22 cellular contexts compared by ENCODE assay signal in the genomic region with DNA sequence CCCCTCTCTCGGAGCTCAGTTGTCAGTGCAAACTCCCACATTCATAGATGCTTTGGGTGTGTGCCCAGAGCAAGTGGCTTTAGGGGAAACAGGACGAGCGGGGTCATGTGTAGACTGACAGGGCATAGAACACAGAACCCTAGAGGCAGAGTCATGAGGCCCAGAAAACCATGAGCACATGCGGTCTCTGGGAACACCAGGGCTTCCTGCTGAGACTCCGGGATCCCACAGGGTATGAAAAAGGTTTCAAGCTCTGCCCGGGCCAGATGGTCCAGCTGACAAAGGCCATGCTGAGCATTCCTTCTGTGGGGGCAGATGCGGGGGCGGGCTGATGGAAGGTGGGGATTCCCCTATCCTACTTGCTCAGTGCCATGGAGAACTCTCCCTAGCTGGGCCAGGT. TPM values are rescaled to one million over a fixed set of nuclear protein-coding genes. Genes with fewer than 3 reads are reported as not detected.
A peak's percentile ranks its signal among the peaks of the same experiment; 100 is the strongest.
DNase-seq lines count a peak whose midpoint lies in the region; ATAC-seq and TF ChIP-seq lines count a peak whose summit lies in the region.
"Had no signal": no experiment of that assay in that cellular context is flagged by ENCODE, and none has a peak within 500 bp of the region (broad histone marks: within the 10 kb centered on the region; RNA-seq: fewer than 3 reads in every experiment).

No MANE protein-coding gene starts in this region.

- H2AFZ ChIP-seq in neural progenitor cell (replicated peaks), result no peak overlapping the region

- H3K9ac ChIP-seq in neural progenitor cell, result no peak overlapping the region

- H3K4me3 ChIP-seq in choroid plexus epithelial cell (ENCODE audit: low read depth, low read length) (no peak overlapping the region), neural progenitor cell (no peak overlapping the region)
- H3K4me3 ChIP-seq: esophagus squamous epithelium, HAP-1 had no signal

- H3K4me3 Mint-ChIP-seq in neural progenitor cell, result no peak overlapping the region
- no peak overlapping the region for H3K4me3 Mint-ChIP-seq in activated naive CD8-positive, alpha-beta T cell treated with anti-CD3 and anti-CD28 coated beads for 36 hours
- H3K4me3 Mint-ChIP-seq: activated naive CD4-positive, alpha-beta T cell treated with anti-CD3 and anti-CD28 coated beads, Interleukin-2, amount 50 U/mL, for 24 hours; activated T-cell treated with anti-CD3 and anti-CD28 coated beads, Interleukin-2, amount 50 U/mL, for 72 hours; effector memory CD8-positive, alpha-beta T cell; memory B cell; naive B cell had no signal

- H3K9me3 ChIP-seq in neural progenitor cell (ENCODE audit: low read depth), result no peaks in the 10 kb centered on the region
- H3K9me3 ChIP-seq: esophagus squamous epithelium, HAP-1 had no signal

- no peak overlapping the region for H3K4me2 ChIP-seq in neural progenitor cell

- peaks cover 21% of the 10 kb centered on the region for H3K4me1 Mint-ChIP-seq in neural progenitor cell
- no peaks in the 10 kb centered on the region for H3K4me1 Mint-ChIP-seq in activated naive CD8-positive, alpha-beta T cell treated with anti-CD3 and anti-CD28 coated beads for 36 hours
- H3K4me1 Mint-ChIP-seq: activated naive CD4-positive, alpha-beta T cell treated with anti-CD3 and anti-CD28 coated beads, Interleukin-2, amount 50 U/mL, for 24 hours; memory B cell; naive B cell had no signal

- peaks cover 3% of the 10 kb centered on the region for H3K27me3 Mint-ChIP-seq in neural progenitor cell (ENCODE audit: insufficient read depth, low read depth)
- no peaks in the 10 kb centered on the region for H3K27me3 Mint-ChIP-seq in activated naive CD8-positive, alpha-beta T cell treated with anti-CD3 and anti-CD28 coated beads for 36 hours
- H3K27me3 Mint-ChIP-seq: activated naive CD4-positive, alpha-beta T cell treated with anti-CD3 and anti-CD28 coated beads, Interleukin-2, amount 50 U/mL, for 24 hours; effector memory CD8-positive, alpha-beta T cell; memory B cell; naive B cell had no signal

- H3K27ac ChIP-seq in neural progenitor cell, result no peak overlapping the region
- H3K27ac ChIP-seq: C4-2B, esophagus squamous epithelium had no signal

- H3K79me2 ChIP-seq in neural progenitor cell (ENCODE audit: low read depth), result no peaks in the 10 kb centered on the region

- no peaks in the 10 kb centered on the region for H4K20me1 ChIP-seq in neural progenitor cell (ENCODE audit: low read depth)

- peaks cover 12% of the 10 kb centered on the region for H3K4me1 ChIP-seq in neural progenitor cell
- H3K4me1 ChIP-seq: HAP-1 had no signal

- TF ChIP-seq CTCF in choroid plexus epithelial cell (conservative IDR thresholded peaks at IDR 0.05; ENCODE audit: low read depth, low read length), result no peak
- TF ChIP-seq CTCF in neural progenitor cell (IDR thresholded peaks at IDR 0.05), result no peak

- H3K9me3 Mint-ChIP-seq in neural progenitor cell, result no peaks in the 10 kb centered on the region
- no peaks in the 10 kb centered on the region for H3K9me3 Mint-ChIP-seq in activated naive CD8-positive, alpha-beta T cell treated with anti-CD3 and anti-CD28 coated beads for 36 hours
- H3K9me3 Mint-ChIP-seq: activated naive CD4-positive, alpha-beta T cell treated with anti-CD3 and anti-CD28 coated beads, Interleukin-2, amount 50 U/mL, for 24 hours; activated T-cell treated with anti-CD3 and anti-CD28 coated beads, Interleukin-2, amount 50 U/mL, for 72 hours; effector memory CD8-positive, alpha-beta T cell had no signal

- peaks cover 14% of the 10 kb centered on the region for H3K36me3 Mint-ChIP-seq in neural progenitor cell
- H3K36me3 Mint-ChIP-seq in activated naive CD8-positive, alpha-beta T cell treated with anti-CD3 and anti-CD28 coated beads for 36 hours, result peaks cover 40% of the 10 kb centered on the region

- H3F3A ChIP-seq in neural progenitor cell (ENCODE audit: low read depth), result no peaks in the 10 kb centered on the region

- no peak for ATAC-seq in HG03520 (IDR thresholded peaks at IDR 0.05; ENCODE audit: unreplicated experiment)
- ATAC-seq: activated T-cell treated with anti-CD3 and anti-CD28 coated beads, Interleukin-2, amount 50 U/mL, for 72 hours; effector memory CD8-positive, alpha-beta T cell; right cardiac atrium had no signal

- DNase-seq in Daoy (ENCODE audit: low read depth) (peak; percentile 44), NCI-H1694 treated with DMSO at 0.1 percent for 48 hours (lab: John Stamatoyannopoulos, UW) (peak; percentile 36), choroid plexus epithelial cell (ENCODE audit: low read depth) (peak; percentile 50), neural progenitor cell (ENCODE audit: low spot score) (peak; percentile 45)
- no peak for DNase-seq in activated naive CD8-positive, alpha-beta T cell treated with anti-CD3 and anti-CD28 coated beads for 36 hours
- DNase-seq in activated CD4-positive, CD25-positive, alpha-beta regulatory T cell treated with anti-CD3 and anti-CD28 coated beads, Interleukin-2, amount 50 U/mL, for 72 hours, result no peak
- DNase-seq: activated T-cell treated with anti-CD3 and anti-CD28 coated beads, Interleukin-2, amount 50 U/mL, for 72 hours; Calu3; effector memory CD8-positive, alpha-beta T cell; esophagus squamous epithelium; naive B cell; NCI-H1105; NCI-H774; OCI-M1; right cardiac atrium; Right ventricle myocardium superior; substantia nigra had no signal

- H3K27me3 ChIP-seq in neural progenitor cell, result no peaks in the 10 kb centered on the region
- H3K27me3 ChIP-seq: esophagus squamous epithelium had no signal

- no peaks in the 10 kb centered on the region for H3K36me3 ChIP-seq in neural progenitor cell
- H3K36me3 ChIP-seq: HAP-1 had no signal

- no peak overlapping the region for H3K27ac Mint-ChIP-seq in neural progenitor cell
- no peak overlapping the region for H3K27ac Mint-ChIP-seq in activated naive CD8-positive, alpha-beta T cell treated with anti-CD3 and anti-CD28 coated beads for 36 hours
- H3K27ac Mint-ChIP-seq: activated T-cell treated with anti-CD3 and anti-CD28 coated beads, Interleukin-2, amount 50 U/mL, for 72 hours; effector memory CD8-positive, alpha-beta T cell; memory B cell had no signal

RNA-seq across cellular contexts. Expression of a gene that starts 44.8 kb away (rescaled TPM):
- 0.27 and 0.46 TPM in 2 replicates for total RNA-seq in Daoy (2014; rRNA removed; shearing (Covaris generic))
- total RNA-seq in neural progenitor cell (ENCODE audit: low replicate concordance), result 0.12 TPM in 1 of 2 replicates, not detected in the other
- not detected for total RNA-seq in activated naive CD8-positive, alpha-beta T cell treated with anti-CD3 and anti-CD28 coated beads for 36 hours
- total RNA-seq: activated T-cell treated with anti-CD3 and anti-CD28 coated beads, Interleukin-2, amount 50 U/mL, for 72 hours; esophagus squamous epithelium had no signal

Comparison
In these comparisons a context has a peak if more than half of its experiments do, and no peak if none do; other contexts are left out.
1. DNase-seq: peak in Daoy (single experiment), NCI-H1694 treated with DMSO at 0.1 percent for 48 hours (single experiment), choroid plexus epithelial cell (single experiment) and neural progenitor cell (single experiment); none in activated naive CD8-positive, alpha-beta T cell treated with anti-CD3 and anti-CD28 coated beads for 36 hours (single experiment) and activated CD4-positive, CD25-positive, alpha-beta regulatory T cell treated with anti-CD3 and anti-CD28 coated beads, Interleukin-2, amount 50 U/mL, for 72 hours (single experiment).